8 cellular contexts compared by ENCODE assay signal in genomic region chr20:35952080-35952479, GRCh38. TPM values are rescaled to one million over a fixed set of nuclear protein-coding genes. Genes with fewer than 3 reads are reported as not detected.
A peak's percentile ranks its signal among the peaks of the same experiment; 100 is the strongest.
DNase-seq lines count a peak whose midpoint lies in the region; ATAC-seq, FAIRE-seq and TF ChIP-seq lines count a peak whose summit lies in the region.
"Not testable (repeated sequence)": the region's sequence is repeated elsewhere in the genome, so short reads cannot be mapped to it uniquely, and the experiment has no call there.

No MANE protein-coding gene starts in this region.

- not testable (repeated sequence) for DNase-seq in HFFc6; OCI-LY7 (ENCODE audit: low spot score); activated CD8-positive, alpha-beta T cell treated with anti-CD3 and anti-CD28 coated beads for 36 hours; K562 (ENCODE audit: extremely low read depth in 1 of 4, low spot score in 3 of 4); glutamatergic neuron; natural killer cell treated with Interleukin-12 subunit alpha and Interleukin-12 subunit beta and Interleukin-15 and Interleukin-18, amount 100 ng/mL, for 72 hours (ENCODE audit: low spot score); stimulated activated naive B cell treated with anti-CD40 and anti-IgM and Interleukin-4, amounts not matched to agents 10 μg/mL and 1 μg/mL and 100 μg/mL, for 72 hours

- FAIRE-seq in K562 (lab: Jason Lieb, UNC): not testable (repeated sequence)

- WGBS in K562 (ENCODE audit: insufficient coverage, low coverage, missing lambda C conversion rate): 91% methylated on average over 14 of the region's 14 CpGs

- POLR2A ChIA-PET in OCI-LY7 (lab: Charles Lee) (interaction anchor here (0.6 to 1.0 kb wide), 3 partner anchors 25 to 894 kb away, joined by 3 read pairs; no protein-coding TSS in a partner anchor), K562 (lab: Yijun Ruan, JAX) (interaction anchor here (0.6 to 3.7 kb wide), 7 partner anchors 10 to 210 kb away, joined by 3 to 55 read pairs (median 6); partner anchors contain the start of gene RBM39)
- POLR2A ChIA-PET in activated CD8-positive, alpha-beta T cell treated with anti-CD3 and anti-CD28 coated beads for 36 hours (lab: Charles Lee): interaction anchor here (1.8 to 3.8 kb wide), 3 partner anchors 35 to 210 kb away, joined by 7 to 19 read pairs (median 17); partner anchors contain the start of genes PHF20 and RBM39

- H3K4me2 ChIP-seq in BLaER1 treated with 17β-estradiol and CSF1 and Interleukin-3, amounts not matched to agents 10 nM and 100 nM: peak overlapping the region; percentile 83 to 98 (median 91)
- H3K4me2 ChIP-seq in OCI-LY7 (ENCODE audit: low read length) (peak overlapping the region; percentile 93), K562 (ENCODE audit: insufficient read depth, low read length) (peak overlapping the region; percentile 90)

- H2AFZ ChIP-seq in OCI-LY7 (ENCODE audit: low read length); K562 (ENCODE audit: low read depth, low read length): not testable (repeated sequence)

- not testable (repeated sequence) for H3K27me3 ChIP-seq in BLaER1 treated with 17β-estradiol and CSF1 and Interleukin-3, amounts not matched to agents 10 nM and 100 nM; K562 (ENCODE audit: control insufficient read depth in 2 of 2, insufficient read depth in 2 of 2, low read length in 2 of 2)

- H3K9me1 ChIP-seq in K562 (ENCODE audit: control insufficient read depth, insufficient read depth, low read length): not testable (repeated sequence)

- TF ChIP-seq CTCF in HFFc6 (IDR thresholded peaks at IDR 0.05); OCI-LY7 (conservative IDR thresholded peaks at IDR 0.05; ENCODE audit: low read length); activated CD8-positive, alpha-beta T cell treated with anti-CD3 and anti-CD28 coated beads for 36 hours (IDR thresholded peaks at IDR 0.05); K562 (IDR thresholded peaks at IDR 0.05 in 2 of 3, conservative IDR thresholded peaks at IDR 0.05 in 1 of 3; ENCODE audit: insufficient read depth in 2 of 3, low read depth in 1 of 3, low read length in 3 of 3); glutamatergic neuron (IDR thresholded peaks at IDR 0.05; ENCODE audit: partially characterized antibody, unreplicated experiment): not testable (repeated sequence)

- not testable (repeated sequence) for BruUV-seq in OCI-LY7 (replicated peaks; lab: Mats Ljungman, UMichigan); K562 (replicated peaks; lab: Mats Ljungman, UMichigan)

- not testable (repeated sequence) for H3K9me3 ChIP-seq in BLaER1 treated with 17β-estradiol and CSF1 and Interleukin-3, amounts not matched to agents 10 nM and 100 nM (replicated peaks in 1 of 11); OCI-LY7 (ENCODE audit: low read length); K562 (replicated peaks; ENCODE audit: control insufficient read depth, insufficient read depth, low read depth, low read length)

- H3K9ac ChIP-seq in BLaER1 treated with 17β-estradiol and CSF1 and Interleukin-3, amounts not matched to agents 10 nM and 100 nM: peak overlapping the region; percentile 95 to 100 (median 99); a peak in 21 of 22 replicates
- peak overlapping the region in 1 of 2 experiments; percentile 98; a peak in 2 of 4 replicates for H3K9ac ChIP-seq in K562 (ENCODE audit: insufficient read depth in 1 of 2, low read depth in 2 of 2, low read length in 2 of 2)

- H3K9me3 Mint-ChIP-seq in HFFc6; activated CD8-positive, alpha-beta T cell treated with anti-CD3 and anti-CD28 coated beads for 36 hours; glutamatergic neuron (ENCODE audit: unreplicated experiment); natural killer cell treated with Interleukin-12 subunit alpha and Interleukin-12 subunit beta and Interleukin-15 and Interleukin-18, amount 100 ng/mL, for 72 hours; stimulated activated naive B cell treated with anti-CD40 and anti-IgM and Interleukin-4, amounts not matched to agents 10 μg/mL and 1 μg/mL and 100 μg/mL, for 72 hours: not testable (repeated sequence)

- H4K20me1 ChIP-seq in BLaER1 treated with 17β-estradiol and CSF1 and Interleukin-3, amounts not matched to agents 10 nM and 100 nM: peaks cover 15 to 44% (median 29%) of the 10 kb centered on the region in 11 experiments; a peak in 21 of 22 replicates
- H4K20me1 ChIP-seq in OCI-LY7 (ENCODE audit: insufficient read depth, low read length); K562 (replicated peaks; ENCODE audit: control insufficient read depth, insufficient read depth, low read length): not testable (repeated sequence)

- in situ Hi-C loops in K562 (cut with MboI): not testable (repeated sequence)

- H3K27me3 Mint-ChIP-seq in HFFc6 (ENCODE audit: insufficient read depth); activated CD8-positive, alpha-beta T cell treated with anti-CD3 and anti-CD28 coated beads for 36 hours; glutamatergic neuron (ENCODE audit: unreplicated experiment); natural killer cell treated with Interleukin-12 subunit alpha and Interleukin-12 subunit beta and Interleukin-15 and Interleukin-18, amount 100 ng/mL, for 72 hours; stimulated activated naive B cell treated with anti-CD40 and anti-IgM and Interleukin-4, amounts not matched to agents 10 μg/mL and 1 μg/mL and 100 μg/mL, for 72 hours: not testable (repeated sequence)

- intact Hi-C loops in OCI-LY7 (cut with micrococcal nuclease; ENCODE audit: unreplicated experiment) (loop anchor here (5.0 kb wide), 1 partner anchor 210 kb away; the partner anchor contains the start of gene RBM39), K562 (cut with micrococcal nuclease) (loop anchor here (5.0 kb wide), 1 partner anchor 50 kb away; no protein-coding TSS in a partner anchor)
- intact Hi-C loops in activated CD8-positive, alpha-beta T cell treated with anti-CD3 and anti-CD28 coated beads for 36 hours (cut with micrococcal nuclease): loop anchor here (10.0 kb wide), 1 partner anchor 337 kb away; the partner anchor contains the start of gene SPAG4

- peaks cover 32% of the 10 kb centered on the region for H3K4me1 Mint-ChIP-seq in HFFc6 (ENCODE audit: low read depth)
- H3K4me1 Mint-ChIP-seq in activated CD8-positive, alpha-beta T cell treated with anti-CD3 and anti-CD28 coated beads for 36 hours (ENCODE audit: low read depth): peaks cover 16% of the 10 kb centered on the region
- not testable (repeated sequence) for H3K4me1 Mint-ChIP-seq in glutamatergic neuron (ENCODE audit: low read depth, unreplicated experiment)
- H3K4me1 Mint-ChIP-seq in natural killer cell treated with Interleukin-12 subunit alpha and Interleukin-12 subunit beta and Interleukin-15 and Interleukin-18, amount 100 ng/mL, for 72 hours (ENCODE audit: low read depth in 2 of 2): peaks cover 12 to 19% of the 10 kb centered on the region in 2 donors
- peaks cover 12 to 15% of the 10 kb centered on the region in 2 donors for H3K4me1 Mint-ChIP-seq in stimulated activated naive B cell treated with anti-CD40 and anti-IgM and Interleukin-4, amounts not matched to agents 10 μg/mL and 1 μg/mL and 100 μg/mL, for 72 hours

- CTCF ChIA-PET in OCI-LY7 (lab: Charles Lee; ENCODE audit: unreplicated experiment); K562 (lab: Yijun Ruan, JAX; ENCODE audit: low intra/inter-chr PET ratio): not testable (repeated sequence)
- CTCF ChIA-PET in activated CD8-positive, alpha-beta T cell treated with anti-CD3 and anti-CD28 coated beads for 36 hours (lab: Charles Lee): interaction anchor here (1.2 to 2.7 kb wide), 2 partner anchors 27 to 333 kb away, joined by 4 to 8 read pairs; no protein-coding TSS in a partner anchor

- peaks cover 35% of the 10 kb centered on the region for H3K79me2 ChIP-seq in OCI-LY7 (ENCODE audit: insufficient read depth, low read depth, low read length)
- H3K79me2 ChIP-seq in K562 (ENCODE audit: control insufficient read depth, insufficient read depth, low read length): peaks cover 32% of the 10 kb centered on the region

- ATAC-seq in activated CD8-positive, alpha-beta T cell treated with anti-CD3 and anti-CD28 coated beads for 36 hours; K562; natural killer cell treated with Interleukin-12 subunit alpha and Interleukin-12 subunit beta and Interleukin-15 and Interleukin-18, amount 100 ng/mL, for 72 hours; stimulated activated naive B cell treated with anti-CD40 and anti-IgM and Interleukin-4, amounts not matched to agents 10 μg/mL and 1 μg/mL and 100 μg/mL, for 72 hours (replicated peaks): not testable (repeated sequence)

- TF ChIP-seq EP300 in K562 (IDR thresholded peaks at IDR 0.05; ENCODE audit: low read length): not testable (repeated sequence)

- peak overlapping the region; percentile 79 to 96 (median 90); a peak in 17 of 20 replicates for H3K4me3 ChIP-seq in BLaER1 treated with 17β-estradiol and CSF1 and Interleukin-3, amounts not matched to agents 10 nM and 100 nM
- peak overlapping the region; percentile 84 for H3K4me3 ChIP-seq in OCI-LY7 (ENCODE audit: low read depth, low read length, poor library complexity, severe bottlenecking)
- not testable (repeated sequence) for H3K4me3 ChIP-seq in K562

- not testable (repeated sequence) for H3K9me2 ChIP-seq in OCI-LY7 (ENCODE audit: insufficient read depth, low read length)

- peaks cover 23 to 64% (median 42%) of the 10 kb centered on the region in 11 experiments for H3K36me3 ChIP-seq in BLaER1 treated with 17β-estradiol and CSF1 and Interleukin-3, amounts not matched to agents 10 nM and 100 nM
- H3K36me3 ChIP-seq in OCI-LY7 (ENCODE audit: insufficient read depth, low read length): peaks cover 39% of the 10 kb centered on the region
- H3K36me3 ChIP-seq in K562 (ENCODE audit: control insufficient read depth, insufficient read depth, low read length): peaks cover 34% of the 10 kb centered on the region

- peak overlapping the region; percentile 100 for H3K4me3 Mint-ChIP-seq in HFFc6
- H3K4me3 Mint-ChIP-seq in activated CD8-positive, alpha-beta T cell treated with anti-CD3 and anti-CD28 coated beads for 36 hours: peak overlapping the region; percentile 98
- H3K4me3 Mint-ChIP-seq in glutamatergic neuron (ENCODE audit: unreplicated experiment): peak overlapping the region; percentile 96
- H3K4me3 Mint-ChIP-seq in natural killer cell treated with Interleukin-12 subunit alpha and Interleukin-12 subunit beta and Interleukin-15 and Interleukin-18, amount 100 ng/mL, for 72 hours: peak overlapping the region; percentile 97
- peak overlapping the region; percentile 93 to 100 for H3K4me3 Mint-ChIP-seq in stimulated activated naive B cell treated with anti-CD40 and anti-IgM and Interleukin-4, amounts not matched to agents 10 μg/mL and 1 μg/mL and 100 μg/mL, for 72 hours

- H3K36me3 Mint-ChIP-seq in HFFc6 (ENCODE audit: low read depth): peaks cover 11% of the 10 kb centered on the region; the same call in 1 of the 2 replicates
- H3K36me3 Mint-ChIP-seq in activated CD8-positive, alpha-beta T cell treated with anti-CD3 and anti-CD28 coated beads for 36 hours (ENCODE audit: low read depth): peaks cover 24% of the 10 kb centered on the region
- not testable (repeated sequence) for H3K36me3 Mint-ChIP-seq in glutamatergic neuron (ENCODE audit: unreplicated experiment); natural killer cell treated with Interleukin-12 subunit alpha and Interleukin-12 subunit beta and Interleukin-15 and Interleukin-18, amount 100 ng/mL, for 72 hours
- H3K36me3 Mint-ChIP-seq in stimulated activated naive B cell treated with anti-CD40 and anti-IgM and Interleukin-4, amounts not matched to agents 10 μg/mL and 1 μg/mL and 100 μg/mL, for 72 hours: peaks cover 21 to 30% of the 10 kb centered on the region in 2 donors

- not testable (repeated sequence) for TF ChIP-seq POLR2A in K562 (conservative IDR thresholded peaks at IDR 0.05)

- H3K27ac Mint-ChIP-seq in HFFc6; glutamatergic neuron (ENCODE audit: unreplicated experiment): not testable (repeated sequence)
- peak overlapping the region; percentile 100 for H3K27ac Mint-ChIP-seq in activated CD8-positive, alpha-beta T cell treated with anti-CD3 and anti-CD28 coated beads for 36 hours
- peak overlapping the region; percentile 97 to 98 for H3K27ac Mint-ChIP-seq in natural killer cell treated with Interleukin-12 subunit alpha and Interleukin-12 subunit beta and Interleukin-15 and Interleukin-18, amount 100 ng/mL, for 72 hours
- H3K27ac Mint-ChIP-seq in stimulated activated naive B cell treated with anti-CD40 and anti-IgM and Interleukin-4, amounts not matched to agents 10 μg/mL and 1 μg/mL and 100 μg/mL, for 72 hours: peak overlapping the region; percentile 100

- peak overlapping the region in 10 of 11 experiments; percentile 96 to 100 (median 99); a peak in 20 of 22 replicates for H3K27ac ChIP-seq in BLaER1 treated with 17β-estradiol and CSF1 and Interleukin-3, amounts not matched to agents 10 nM and 100 nM
- peak overlapping the region; percentile 97 for H3K27ac ChIP-seq in OCI-LY7 (ENCODE audit: low read depth, low read length, poor library complexity, severe bottlenecking)
- H3K27ac ChIP-seq in K562 (ENCODE audit: extremely low read depth, low read depth, low read length): not testable (repeated sequence)

- H3K4me1 ChIP-seq in BLaER1 treated with 17β-estradiol and CSF1 and Interleukin-3, amounts not matched to agents 10 nM and 100 nM: peaks cover 21 to 25% (median 24%) of the 10 kb centered on the region in 10 experiments
- H3K4me1 ChIP-seq in OCI-LY7 (ENCODE audit: insufficient read depth, low read length, poor library complexity, severe bottlenecking): peaks cover 23% of the 10 kb centered on the region
- peaks cover 9 to 16% of the 10 kb centered on the region in 2 experiments; a peak in 4 of 5 replicates for H3K4me1 ChIP-seq in K562 (replicated peaks in 1 of 2; ENCODE audit: control insufficient read depth in 2 of 2, insufficient read depth in 2 of 2, low read length in 2 of 2)

- not testable (repeated sequence) for TF ChIP-seq RAD21 in K562 (CRISPR knock-in tag; conservative IDR thresholded peaks at IDR 0.05 in 1 of 2, IDR thresholded peaks at IDR 0.05 in 1 of 2)

RNA-seq across cellular contexts. Expression of gene SCAND1, which starts 2.2 kb away (rescaled TPM):
- 10 to 100 TPM; 76.7 to 97.0 (median 82.8) TPM for total RNA-seq in HFFc6 (2021; fragmentation: NEBNext Ultra II Directional; extraction: Animal tissue kit (Norgen Biotek cat#: 25700))
- total RNA-seq in OCI-LY7 (2014; rRNA removed; shearing (Covaris generic)): 62.5 and 97.6 TPM in 2 replicates
- 63.5 and 75.6 TPM in 2 replicates for total RNA-seq in OCI-LY7 (2022)
- total RNA-seq in activated CD8-positive, alpha-beta T cell treated with anti-CD3 and anti-CD28 coated beads for 36 hours: 10 to 100 TPM; 46.4 to 49.2 TPM
- 1.8 and 8.7 TPM in 2 replicates for total RNA-seq in K562 (2011; cell fraction: chromatin; rRNA removed; ENCODE audit: low replicate concordance)
- 21.3 and 27.3 TPM in 2 replicates for total RNA-seq in K562 (2011; cell fraction: nucleolus; rRNA removed)
- total RNA-seq in K562 (2011; cell fraction: nucleoplasm; rRNA removed): 9.3 and 10.3 TPM in 2 replicates
- 94.0 and 111 TPM in 2 replicates for total RNA-seq in K562 (2014; rRNA removed)
- 0.47 TPM in 1 of 2 replicates, not detected in the other for total RNA-seq in K562 (2014; rRNA removed; fragmentation: Illumina TruSeq; extraction: Trizol)
- 17.0 and 20.2 TPM in 2 replicates for total RNA-seq in K562 (2015; rRNA removed; fragmentation: Illumina TruSeq; extraction: Trizol)
- total RNA-seq in K562 (2021): 74.2 and 80.8 TPM in 2 replicates
- 5.8 and 7.5 TPM in 2 replicates for polyA plus RNA-seq in K562 (2011; rRNA removed)
- polyA plus RNA-seq in K562 (2011; cell fraction: cytosol; rRNA removed): 17.0 and 80.2 TPM in 2 replicates
- polyA plus RNA-seq in K562 (2011; cell fraction: nucleus; rRNA removed): 13.4 and 25.4 TPM in 2 replicates
- 25.0 and 56.6 TPM in 2 replicates for polyA plus RNA-seq in K562 (2012)
- polyA plus RNA-seq in K562 (2014; fragmentation: Illumina TruSeq; extraction: Trizol): 1.2 and 13.9 TPM in 2 replicates
- polyA plus RNA-seq in K562 (2014; fragmentation: Nextera tagmentation; extraction: Ambion mirVana): under 1 TPM; 0.08 to 0.11 TPM
- polyA plus RNA-seq in K562 (2014; rRNA removed): 46.5 and 51.2 TPM in 2 replicates
- polyA minus RNA-seq in K562 (2011; rRNA and poly(A)+ RNA removed): 0.99 and 1.6 TPM in 2 replicates
- 9.5 and 16.5 TPM in 2 replicates for polyA minus RNA-seq in K562 (2011; cell fraction: cytosol; rRNA and poly(A)+ RNA removed)
- polyA minus RNA-seq in K562 (2011; cell fraction: nucleus; rRNA and poly(A)+ RNA removed): 13.5 and 15.0 TPM in 2 replicates
- total RNA-seq in glutamatergic neuron (ENCODE audit: unreplicated experiment): 97.8 TPM
- 10 to 100 TPM; 44.8 to 55.4 TPM for total RNA-seq in natural killer cell treated with Interleukin-12 subunit alpha and Interleukin-12 subunit beta and Interleukin-15 and Interleukin-18, amount 100 ng/mL, for 72 hours

RNA-seq across cellular contexts. Expression of gene CNBD2, which starts 16.3 kb away (rescaled TPM):
- total RNA-seq in HFFc6 (2021; fragmentation: NEBNext Ultra II Directional; extraction: Animal tissue kit (Norgen Biotek cat#: 25700)): 1 to 10 TPM; 1.4 to 2.9 (median 2.3) TPM
- total RNA-seq in OCI-LY7 (2014; rRNA removed; shearing (Covaris generic)): 10.4 and 14.9 TPM in 2 replicates
- total RNA-seq in OCI-LY7 (2022) (10.2 and 10.5 TPM in 2 replicates), K562 (2014; rRNA removed) (5.9 and 6.6 TPM in 2 replicates), K562 (2014; rRNA removed; fragmentation: Illumina TruSeq; extraction: Trizol) (3.2 and 3.7 TPM in 2 replicates), K562 (2015; rRNA removed; fragmentation: Illumina TruSeq; extraction: Trizol) (5.4 and 6.2 TPM in 2 replicates), K562 (2021) (4.5 and 5.3 TPM in 2 replicates), glutamatergic neuron (ENCODE audit: unreplicated experiment) (4.7 TPM)
- total RNA-seq in activated CD8-positive, alpha-beta T cell treated with anti-CD3 and anti-CD28 coated beads for 36 hours: 1 to 10 TPM; 4.9 to 6.1 TPM
- 4.9 and 7.0 TPM in 2 replicates for total RNA-seq in K562 (2011; cell fraction: chromatin; rRNA removed; ENCODE audit: low replicate concordance)
- total RNA-seq in K562 (2011; cell fraction: nucleolus; rRNA removed): 9.5 and 11.5 TPM in 2 replicates
- total RNA-seq in K562 (2011; cell fraction: nucleoplasm; rRNA removed): 9.8 and 14.6 TPM in 2 replicates
- polyA plus RNA-seq in K562 (2011; rRNA removed) (8.8 and 11.8 TPM in 2 replicates), K562 (2014; fragmentation: Illumina TruSeq; extraction: Trizol) (5.3 and 6.6 TPM in 2 replicates), K562 (2014; fragmentation: Nextera tagmentation; extraction: Ambion mirVana) (1 to 10 TPM; 3.4 to 4.1 TPM), K562 (2014; rRNA removed) (16.8 and 17.5 TPM in 2 replicates)
- 8.1 and 9.4 TPM in 2 replicates for polyA plus RNA-seq in K562 (2011; cell fraction: cytosol; rRNA removed)
- 19.5 and 25.3 TPM in 2 replicates for polyA plus RNA-seq in K562 (2011; cell fraction: nucleus; rRNA removed)
- 1.7 and 5.6 TPM in 2 replicates for polyA plus RNA-seq in K562 (2012)
- 3.4 and 4.2 TPM in 2 replicates for polyA minus RNA-seq in K562 (2011; rRNA and poly(A)+ RNA removed)
- not detected in 2 replicates for polyA minus RNA-seq in K562 (2011; cell fraction: cytosol; rRNA and poly(A)+ RNA removed)
- 3.1 and 8.7 TPM in 2 replicates for polyA minus RNA-seq in K562 (2011; cell fraction: nucleus; rRNA and poly(A)+ RNA removed)
- 1 to 10 TPM; 4.8 to 6.8 TPM for total RNA-seq in natural killer cell treated with Interleukin-12 subunit alpha and Interleukin-12 subunit beta and Interleukin-15 and Interleukin-18, amount 100 ng/mL, for 72 hours
